ENCODE assay signal across 1 cellular context in genomic region chr1:27522148-27522859, GRCh38.
TF ChIP-seq lines count a peak whose summit lies in the region.

No MANE protein-coding gene starts in this region.

TF ChIP-seq in HepG2, 621 proteins besides CTCF, POLR2A, EP300 and RAD21 (continued from another document and continues in another):
- TF ChIP-seq AHDC1 (CRISPR knock-in tag; IDR thresholded peaks at IDR 0.05; ENCODE audit: borderline replicate concordance) (peak; percentile 20; the same call in 1 of the 2 replicates), TGIF2 (CRISPR knock-in tag; IDR thresholded peaks at IDR 0.05) (no peak), POLR2G (IDR thresholded peaks at IDR 0.05; ENCODE audit: low read depth, low read length) (no peak; the same call in none of the 2 replicates), MED1 (CRISPR knock-in tag; IDR thresholded peaks at IDR 0.05) (0 out of 2 replicates have a peak, but pooled peaks have one; percentile 9), NFKB2 (CRISPR knock-in tag; IDR thresholded peaks at IDR 0.05; ENCODE audit: borderline replicate concordance) (peak; percentile 60; the same call in 1 of the 2 replicates), ZNF713 (CRISPR knock-in tag; IDR thresholded peaks at IDR 0.05) (no peak), ONECUT2 (CRISPR knock-in tag; IDR thresholded peaks at IDR 0.05) (no peak), HOXA7 (CRISPR knock-in tag; IDR thresholded peaks at IDR 0.05) (no peak), XBP1 (CRISPR knock-in tag; IDR thresholded peaks at IDR 0.05) (no peak), ZFP90 (CRISPR knock-in tag; IDR thresholded peaks at IDR 0.05; ENCODE audit: borderline replicate concordance) (no peak; the same call in 1 of the 2 replicates), ZBTB2 (CRISPR knock-in tag; IDR thresholded peaks at IDR 0.05; ENCODE audit: low read depth) (no peak), NFATC3 (CRISPR knock-in tag; IDR thresholded peaks at IDR 0.05) (no peak), SP5 (CRISPR knock-in tag; IDR thresholded peaks at IDR 0.05; ENCODE audit: borderline replicate concordance, low read depth) (no peak), MLX (CRISPR knock-in tag; IDR thresholded peaks at IDR 0.05) (no peak), MAFF (IDR thresholded peaks at IDR 0.05; ENCODE audit: low read depth, low read length) (no peak), REPIN1 (CRISPR knock-in tag; IDR thresholded peaks at IDR 0.05; ENCODE audit: borderline replicate concordance, low read depth) (no peak), ZNF7 (CRISPR knock-in tag; IDR thresholded peaks at IDR 0.05) (no peak), HCFC1 (IDR thresholded peaks at IDR 0.05; ENCODE audit: low read depth, low read length) (no peak), NCOR1 (IDR thresholded peaks at IDR 0.05; ENCODE audit: borderline replicate concordance, low read length) (no peak), ZNF552 (CRISPR knock-in tag; IDR thresholded peaks at IDR 0.05; ENCODE audit: borderline replicate concordance) (no peak), PTBP1 (IDR thresholded peaks at IDR 0.05; ENCODE audit: low read depth, low read length, poor library complexity, severe bottlenecking) (no peak), KMT2B (CRISPR knock-in tag; IDR thresholded peaks at IDR 0.05) (no peak; the same call in 1 of the 2 replicates), PAF1 (CRISPR knock-in tag; IDR thresholded peaks at IDR 0.05) (no peak), ERF (CRISPR knock-in tag; IDR thresholded peaks at IDR 0.05) (no peak), SNAPC2 (CRISPR knock-in tag; IDR thresholded peaks at IDR 0.05) (no peak), ZNF180 (CRISPR knock-in tag; IDR thresholded peaks at IDR 0.05; ENCODE audit: borderline replicate concordance, low read depth) (no peak), SIN3B (IDR thresholded peaks at IDR 0.05; ENCODE audit: low read length) (no peak), ZNF891 (CRISPR knock-in tag; IDR thresholded peaks at IDR 0.05) (0 out of 2 replicates have a peak, but pooled peaks have one; percentile 49), KDM5B (CRISPR knock-in tag; IDR thresholded peaks at IDR 0.05; ENCODE audit: borderline replicate concordance) (no peak; the same call in 1 of the 2 replicates), ZBTB1 (CRISPR knock-in tag; IDR thresholded peaks at IDR 0.05; ENCODE audit: borderline replicate concordance) (no peak), ZFY (CRISPR knock-in tag; IDR thresholded peaks at IDR 0.05) (no peak), SOX13 (IDR thresholded peaks at IDR 0.05) (no peak), SOX13 (CRISPR knock-in tag; conservative IDR thresholded peaks at IDR 0.05 in 1 of 2, IDR thresholded peaks at IDR 0.05 in 1 of 2) (no peak; a peak in 1 of 4 replicates), TEAD3 (CRISPR knock-in tag; optimal IDR thresholded peaks at IDR 0.05; ENCODE audit: borderline replicate concordance) (no peak), GZF1 (CRISPR knock-in tag; IDR thresholded peaks at IDR 0.05) (no peak), NR2F1 (CRISPR knock-in tag; IDR thresholded peaks at IDR 0.05) (no peak), MYC (CRISPR knock-in tag; IDR thresholded peaks at IDR 0.05; ENCODE audit: borderline replicate concordance) (peak; percentile 52), RFX5 (IDR thresholded peaks at IDR 0.05; ENCODE audit: low read depth, low read length) (no peak), ZNF326 (CRISPR knock-in tag; IDR thresholded peaks at IDR 0.05; ENCODE audit: borderline replicate concordance) (no peak), ZMAT3 (CRISPR knock-in tag; conservative IDR thresholded peaks at IDR 0.05) (0 out of 2 replicates have a peak, but pooled peaks have one; percentile 73), RFX3 (CRISPR knock-in tag; IDR thresholded peaks at IDR 0.05) (no peak), ZBTB8A (CRISPR knock-in tag; IDR thresholded peaks at IDR 0.05; ENCODE audit: borderline replicate concordance, low read depth) (no peak), ZNF570 (CRISPR knock-in tag; IDR thresholded peaks at IDR 0.05; ENCODE audit: borderline replicate concordance) (no peak), CEBPG (CRISPR knock-in tag; IDR thresholded peaks at IDR 0.05) (peak; percentile 1; the same call in 1 of the 2 replicates), RFX1 (IDR thresholded peaks at IDR 0.05) (no peak), ZNF781 (CRISPR knock-in tag; IDR thresholded peaks at IDR 0.05; ENCODE audit: borderline replicate concordance, not compliant biosample characterization) (no peak)
- TF ChIP-seq, protein P1, sequence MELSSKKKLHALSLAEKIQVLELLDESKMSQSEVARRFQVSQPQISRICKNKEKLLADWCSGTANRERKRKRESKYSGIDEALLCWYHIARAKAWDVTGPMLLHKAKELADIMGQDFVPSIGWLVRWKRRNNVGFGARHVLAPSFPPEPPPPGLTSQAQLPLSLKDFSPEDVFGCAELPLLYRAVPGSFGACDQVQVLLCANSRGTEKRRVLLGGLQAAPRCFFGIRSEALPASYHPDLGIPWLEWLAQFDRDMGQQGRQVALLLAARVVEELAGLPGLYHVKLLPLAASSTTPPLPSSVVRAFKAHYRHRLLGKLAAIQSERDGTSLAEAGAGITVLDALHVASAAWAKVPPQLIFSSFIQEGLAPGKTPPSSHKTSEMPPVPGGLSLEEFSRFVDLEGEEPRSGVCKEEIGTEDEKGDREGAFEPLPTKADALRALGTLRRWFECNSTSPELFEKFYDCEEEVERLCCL (CRISPR knock-in tag; IDR thresholded peaks at IDR 0.05; ENCODE audit: borderline replicate concordance): peak; percentile 71; the same call in 1 of the 2 replicates
- TF ChIP-seq, protein P2, sequence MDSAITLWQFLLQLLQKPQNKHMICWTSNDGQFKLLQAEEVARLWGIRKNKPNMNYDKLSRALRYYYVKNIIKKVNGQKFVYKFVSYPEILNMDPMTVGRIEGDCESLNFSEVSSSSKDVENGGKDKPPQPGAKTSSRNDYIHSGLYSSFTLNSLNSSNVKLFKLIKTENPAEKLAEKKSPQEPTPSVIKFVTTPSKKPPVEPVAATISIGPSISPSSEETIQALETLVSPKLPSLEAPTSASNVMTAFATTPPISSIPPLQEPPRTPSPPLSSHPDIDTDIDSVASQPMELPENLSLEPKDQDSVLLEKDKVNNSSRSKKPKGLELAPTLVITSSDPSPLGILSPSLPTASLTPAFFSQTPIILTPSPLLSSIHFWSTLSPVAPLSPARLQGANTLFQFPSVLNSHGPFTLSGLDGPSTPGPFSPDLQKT (CRISPR knock-in tag; IDR thresholded peaks at IDR 0.05; ENCODE audit: borderline replicate concordance): no peak
- TF ChIP-seq, protein P3, sequence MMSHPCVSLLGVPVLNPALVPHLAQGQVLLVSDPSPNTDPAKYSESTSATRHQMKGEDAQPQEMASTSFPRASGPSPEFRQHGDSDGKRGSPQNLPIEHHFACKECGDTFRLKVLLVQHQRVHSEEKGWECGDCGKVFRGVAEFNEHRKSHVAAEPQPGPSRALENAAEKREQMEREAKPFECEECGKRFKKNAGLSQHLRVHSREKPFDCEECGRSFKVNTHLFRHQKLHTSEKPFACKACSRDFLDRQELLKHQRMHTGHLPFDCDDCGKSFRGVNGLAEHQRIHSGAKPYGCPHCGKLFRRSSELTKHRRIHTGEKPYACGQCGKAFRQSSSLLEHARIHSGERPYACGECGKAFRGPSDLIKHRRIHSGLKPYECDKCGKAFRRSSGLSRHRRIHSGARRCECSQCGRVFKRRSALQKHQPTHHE (CRISPR knock-in tag; IDR thresholded peaks at IDR 0.05; ENCODE audit: borderline replicate concordance): no peak
- TF ChIP-seq, protein P4, sequence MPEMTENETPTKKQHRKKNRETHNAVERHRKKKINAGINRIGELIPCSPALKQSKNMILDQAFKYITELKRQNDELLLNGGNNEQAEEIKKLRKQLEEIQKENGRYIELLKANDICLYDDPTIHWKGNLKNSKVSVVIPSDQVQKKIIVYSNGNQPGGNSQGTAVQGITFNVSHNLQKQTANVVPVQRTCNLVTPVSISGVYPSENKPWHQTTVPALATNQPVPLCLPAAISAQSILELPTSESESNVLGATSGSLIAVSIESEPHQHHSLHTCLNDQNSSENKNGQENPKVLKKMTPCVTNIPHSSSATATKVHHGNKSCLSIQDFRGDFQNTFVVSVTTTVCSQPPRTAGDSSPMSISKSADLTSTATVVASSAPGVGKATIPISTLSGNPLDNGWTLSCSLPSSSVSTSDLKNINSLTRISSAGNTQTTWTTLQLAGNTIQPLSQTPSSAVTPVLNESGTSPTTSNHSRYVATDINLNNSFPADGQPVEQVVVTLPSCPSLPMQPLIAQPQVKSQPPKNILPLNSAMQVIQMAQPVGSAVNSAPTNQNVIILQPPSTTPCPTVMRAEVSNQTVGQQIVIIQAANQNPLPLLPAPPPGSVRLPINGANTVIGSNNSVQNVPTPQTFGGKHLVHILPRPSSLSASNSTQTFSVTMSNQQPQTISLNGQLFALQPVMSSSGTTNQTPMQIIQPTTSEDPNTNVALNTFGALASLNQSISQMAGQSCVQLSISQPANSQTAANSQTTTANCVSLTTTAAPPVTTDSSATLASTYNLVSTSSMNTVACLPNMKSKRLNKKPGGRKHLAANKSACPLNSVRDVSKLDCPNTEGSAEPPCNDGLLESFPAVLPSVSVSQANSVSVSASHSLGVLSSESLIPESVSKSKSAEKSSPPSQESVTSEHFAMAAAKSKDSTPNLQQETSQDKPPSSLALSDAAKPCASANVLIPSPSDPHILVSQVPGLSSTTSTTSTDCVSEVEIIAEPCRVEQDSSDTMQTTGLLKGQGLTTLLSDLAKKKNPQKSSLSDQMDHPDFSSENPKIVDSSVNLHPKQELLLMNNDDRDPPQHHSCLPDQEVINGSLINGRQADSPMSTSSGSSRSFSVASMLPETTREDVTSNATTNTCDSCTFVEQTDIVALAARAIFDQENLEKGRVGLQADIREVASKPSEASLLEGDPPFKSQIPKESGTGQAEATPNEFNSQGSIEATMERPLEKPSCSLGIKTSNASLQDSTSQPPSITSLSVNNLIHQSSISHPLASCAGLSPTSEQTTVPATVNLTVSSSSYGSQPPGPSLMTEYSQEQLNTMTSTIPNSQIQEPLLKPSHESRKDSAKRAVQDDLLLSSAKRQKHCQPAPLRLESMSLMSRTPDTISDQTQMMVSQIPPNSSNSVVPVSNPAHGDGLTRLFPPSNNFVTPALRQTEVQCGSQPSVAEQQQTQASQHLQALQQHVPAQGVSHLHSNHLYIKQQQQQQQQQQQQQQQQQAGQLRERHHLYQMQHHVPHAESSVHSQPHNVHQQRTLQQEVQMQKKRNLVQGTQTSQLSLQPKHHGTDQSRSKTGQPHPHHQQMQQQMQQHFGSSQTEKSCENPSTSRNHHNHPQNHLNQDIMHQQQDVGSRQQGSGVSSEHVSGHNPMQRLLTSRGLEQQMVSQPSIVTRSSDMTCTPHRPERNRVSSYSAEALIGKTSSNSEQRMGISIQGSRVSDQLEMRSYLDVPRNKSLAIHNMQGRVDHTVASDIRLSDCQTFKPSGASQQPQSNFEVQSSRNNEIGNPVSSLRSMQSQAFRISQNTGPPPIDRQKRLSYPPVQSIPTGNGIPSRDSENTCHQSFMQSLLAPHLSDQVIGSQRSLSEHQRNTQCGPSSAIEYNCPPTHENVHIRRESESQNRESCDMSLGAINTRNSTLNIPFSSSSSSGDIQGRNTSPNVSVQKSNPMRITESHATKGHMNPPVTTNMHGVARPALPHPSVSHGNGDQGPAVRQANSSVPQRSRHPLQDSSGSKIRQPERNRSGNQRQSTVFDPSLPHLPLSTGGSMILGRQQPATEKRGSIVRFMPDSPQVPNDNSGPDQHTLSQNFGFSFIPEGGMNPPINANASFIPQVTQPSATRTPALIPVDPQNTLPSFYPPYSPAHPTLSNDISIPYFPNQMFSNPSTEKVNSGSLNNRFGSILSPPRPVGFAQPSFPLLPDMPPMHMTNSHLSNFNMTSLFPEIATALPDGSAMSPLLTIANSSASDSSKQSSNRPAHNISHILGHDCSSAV (CRISPR knock-in tag; IDR thresholded peaks at IDR 0.05; ENCODE audit: borderline replicate concordance): no peak
